ENCODE assay signal across 23 cellular contexts in genomic region chr1:69157046-69157756, GRCh38.
"Had no signal": no experiment of that assay in that cellular context is flagged by ENCODE, and none has a peak within 500 bp of the region (broad histone marks: within the 10 kb centered on the region; RNA-seq: fewer than 3 reads in every experiment).

No MANE protein-coding gene starts in this region.

- H3K4me2 ChIP-seq: neural progenitor cell had no signal

- H3K9ac ChIP-seq: neural progenitor cell, parathyroid adenoma had no signal

- H3K27ac ChIP-seq: dorsolateral prefrontal cortex, left lung, neural progenitor cell, parathyroid adenoma, right lobe of liver, suprapubic skin, transverse colon, upper lobe of right lung, uterus had no signal

- H3K79me2 ChIP-seq: parathyroid adenoma had no signal

- H3K27me3 Mint-ChIP-seq: naive thymus-derived CD4-positive, alpha-beta T cell; progenitor cell of endocrine pancreas; stimulated activated naive CD8-positive, alpha-beta T cell treated with anti-CD3 and anti-CD28 coated beads, Interleukin-15, amount 100 ng/mL, for 72 hours had no signal

- H3K9me3 ChIP-seq: right lobe of liver, suprapubic skin, transverse colon, uterus had no signal

- H3K36me3 ChIP-seq: left lung, neural progenitor cell, right lobe of liver, suprapubic skin, transverse colon, upper lobe of right lung, uterus had no signal

- H3K9me3 Mint-ChIP-seq: neural progenitor cell had no signal

- ATAC-seq: left cardiac atrium; left lung; naive thymus-derived CD4-positive, alpha-beta T cell; right lobe of liver; stimulated activated naive CD8-positive, alpha-beta T cell treated with anti-CD3 and anti-CD28 coated beads, Interleukin-15, amount 100 ng/mL, for 72 hours; upper lobe of right lung had no signal

- H3K4me3 Mint-ChIP-seq: naive thymus-derived CD4-positive, alpha-beta T cell; nephron; neural progenitor cell; stimulated activated naive CD8-positive, alpha-beta T cell treated with anti-CD3 and anti-CD28 coated beads, Interleukin-15, amount 100 ng/mL, for 72 hours had no signal

- H3K27me3 ChIP-seq: dorsolateral prefrontal cortex, left lung, neural progenitor cell, right lobe of liver, suprapubic skin, transverse colon, upper lobe of right lung, uterus had no signal

- H3K27ac Mint-ChIP-seq: naive thymus-derived CD4-positive, alpha-beta T cell; nephron; neural progenitor cell; progenitor cell of endocrine pancreas had no signal

- H3K36me3 Mint-ChIP-seq: naive thymus-derived CD4-positive, alpha-beta T cell; neural progenitor cell had no signal

- DNase-seq: dorsolateral prefrontal cortex; effector CD4-positive, alpha-beta T cell; erythroblast; hypothalamus; left cardiac atrium; left lung; mesenchymal stem cell; midbrain; naive thymus-derived CD4-positive, alpha-beta T cell; right lobe of liver; small intestine; stimulated activated CD4-positive, alpha-beta T cell treated with anti-CD3 and anti-CD28 coated beads, Interleukin-15, amount 100 ng/mL, for 24 hours; stimulated activated CD4-positive, alpha-beta T cell treated with anti-CD3 and anti-CD28 coated beads, Interleukin-2, amount 100 ng/mL, for 48 hours; stimulated activated naive CD4-positive, alpha-beta T cell; stimulated activated naive CD8-positive, alpha-beta T cell treated with anti-CD3 and anti-CD28 coated beads, Interleukin-15, amount 100 ng/mL, for 72 hours; transverse colon; upper lobe of right lung; uterus had no signal

- H2AFZ ChIP-seq: neural progenitor cell, parathyroid adenoma had no signal

- H3K4me1 Mint-ChIP-seq: naive thymus-derived CD4-positive, alpha-beta T cell; nephron; neural progenitor cell; stimulated activated naive CD8-positive, alpha-beta T cell treated with anti-CD3 and anti-CD28 coated beads, Interleukin-15, amount 100 ng/mL, for 72 hours had no signal

- H3K4me1 ChIP-seq: left lung, neural progenitor cell, parathyroid adenoma, right lobe of liver, suprapubic skin, transverse colon, upper lobe of right lung, uterus had no signal

- H3K4me3 ChIP-seq: dorsolateral prefrontal cortex, left lung, neural progenitor cell, right lobe of liver, suprapubic skin, transverse colon, upper lobe of right lung, uterus had no signal
